ENCODE assay signal across 10 cellular contexts in genomic region chr7:112487938-112488575, GRCh38. TPM values are rescaled to one million over a fixed set of nuclear protein-coding genes. Genes with fewer than 3 reads are reported as not detected.
"Had no signal": no experiment of that assay in that cellular context is flagged by ENCODE, and none has a peak within 500 bp of the region (broad histone marks: within the 10 kb centered on the region; RNA-seq: fewer than 3 reads in every experiment).

No MANE protein-coding gene starts in this region.

- H3K4me3 ChIP-seq: GM23248, HAP-1 had no signal

- H3K27ac Mint-ChIP-seq: HFFc6, IgD-negative memory B cell had no signal

- H3K9ac ChIP-seq: GM23248 had no signal

- ATAC-seq: HCT116, HepG2 had no signal

- DNase-seq: GM23248, GOT3, H7, HFFc6 had no signal

- H3K4me1 ChIP-seq: HAP-1 had no signal

- H3K4me3 Mint-ChIP-seq: HFFc6, IgD-negative memory B cell had no signal

- H3K4me1 Mint-ChIP-seq: IgD-negative memory B cell had no signal

- H2AFZ ChIP-seq: GM23248 had no signal

- H3K9me3 Mint-ChIP-seq: HFFc6, IgD-negative memory B cell had no signal

- H3K27ac ChIP-seq: GM23248, HL-60 had no signal

- H3K36me3 ChIP-seq: HAP-1 had no signal

- H3K9me3 ChIP-seq: HAP-1 had no signal

- H3K27me3 Mint-ChIP-seq: IgD-negative memory B cell had no signal

RNA-seq across cellular contexts. Expression of gene LSMEM1, which starts 7.3 kb away (rescaled TPM):
- total RNA-seq: GM23248, H4 had no signal
